Comparison of ENCODE assay signal across 15 cellular contexts in the genomic region with DNA sequence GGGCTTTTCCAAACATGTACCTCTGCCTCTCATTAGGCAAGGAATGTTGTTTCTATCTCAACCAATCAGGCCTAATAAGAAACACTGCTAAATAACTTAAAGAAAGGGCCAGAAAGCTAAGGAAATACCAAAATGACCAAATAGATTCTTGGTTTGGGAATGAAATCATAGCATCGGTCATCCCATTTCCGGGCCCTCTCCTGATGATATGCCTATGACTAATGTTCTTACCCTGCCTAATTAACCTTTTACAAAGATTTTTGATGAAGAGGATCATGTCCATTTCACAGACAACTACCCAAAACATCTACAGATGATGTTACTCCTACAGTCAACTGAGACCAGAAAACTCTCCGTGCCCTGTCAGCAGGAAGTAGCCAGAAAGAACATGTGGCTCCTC.
DNase-seq lines count a peak whose midpoint lies in the region; ATAC-seq and TF ChIP-seq lines count a peak whose summit lies in the region.
"Had no signal": no experiment of that assay in that cellular context is flagged by ENCODE, and none has a peak within 500 bp of the region (broad histone marks: within the 10 kb centered on the region; RNA-seq: fewer than 3 reads in every experiment).

No MANE protein-coding gene starts in this region.

- H3K4me3 ChIP-seq in foreskin fibroblast (ENCODE audit: low read depth in 1 of 2, low read length in 2 of 2), result no peak overlapping the region
- H3K4me3 ChIP-seq: BLaER1, GM23338 had no signal

- TF ChIP-seq CTCF in foreskin fibroblast (IDR thresholded peaks at IDR 0.05; ENCODE audit: low read depth, low read length), result no peak

- no peak for ATAC-seq in GM18909 (IDR thresholded peaks at IDR 0.05; ENCODE audit: poor library complexity, unreplicated experiment)
- ATAC-seq: GM23338 had no signal

- DNase-seq in AG20443 (ENCODE audit: low spot score) (peak; percentile 15), GM03348 (ENCODE audit: low spot score) (peak; percentile 5), NCI-H226 (peak; percentile 48), foreskin fibroblast (no peak), NCI-H524 (lab: John Stamatoyannopoulos, UW) (no peak)
- DNase-seq in activated CD8-positive, alpha-beta memory T cell treated with anti-CD3 and anti-CD28 coated beads, Interleukin-2, amount 50 U/mL, for 48 hours, result no peak
- DNase-seq: ACHN; CD4-positive, CD25-positive, alpha-beta regulatory T cell; DMS79; GF-D8; H7; KG1 had no signal

Comparison
In these comparisons a context has a peak if more than half of its experiments do, and no peak if none do; other contexts are left out.
1. DNase-seq: peak in AG20443 (single experiment), GM03348 (single experiment) and NCI-H226 (single experiment); none in foreskin fibroblast (0 of 2), activated CD8-positive, alpha-beta memory T cell treated with anti-CD3 and anti-CD28 coated beads, Interleukin-2, amount 50 U/mL, for 48 hours (single experiment) and NCI-H524 (0 of 2).